ENCODE assay signal across 11 cellular contexts in the genomic region with DNA sequence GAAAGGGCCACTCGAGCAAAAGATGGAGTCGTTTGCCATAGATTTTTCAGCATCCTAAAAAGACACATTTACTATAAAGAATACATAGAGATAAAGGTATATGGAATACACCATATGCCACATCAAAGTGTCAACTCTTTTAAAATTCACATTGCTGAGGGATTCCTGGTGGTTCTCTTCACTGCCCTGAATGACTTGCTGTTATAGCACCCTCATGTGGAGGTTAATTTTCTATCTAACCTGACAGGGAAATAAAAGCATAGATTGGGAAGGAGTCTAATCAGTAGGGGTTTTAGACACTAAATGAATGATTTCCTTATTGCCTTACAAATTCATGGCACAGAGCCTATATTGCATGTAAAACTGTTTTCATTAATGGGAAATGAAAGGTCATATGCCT. TPM values are rescaled to one million over a fixed set of nuclear protein-coding genes. Genes with fewer than 3 reads are reported as not detected.
DNase-seq lines count a peak whose midpoint lies in the region; ATAC-seq and TF ChIP-seq lines count a peak whose summit lies in the region.
"Had no signal": no experiment of that assay in that cellular context is flagged by ENCODE, and none has a peak within 500 bp of the region (broad histone marks: within the 10 kb centered on the region; RNA-seq: fewer than 3 reads in every experiment).

No MANE protein-coding gene starts in this region.

- H3K4me3 ChIP-seq in LNCaP clone FGC (ENCODE audit: low read depth, low read length) (no peak overlapping the region), WERI-Rb-1 (ENCODE audit: low read depth, low read length) (no peak overlapping the region), mesendoderm (ENCODE audit: low read length) (no peak overlapping the region)

- H2BK120ac ChIP-seq in mesendoderm (ENCODE audit: low read depth, low read length), result no peak overlapping the region

- no peak overlapping the region for H3K4me2 ChIP-seq in mesendoderm (ENCODE audit: low read length)

- peaks cover 47% of the 10 kb centered on the region for H3K27me3 ChIP-seq in WERI-Rb-1 (ENCODE audit: insufficient read depth, low read depth, severe bottlenecking)
- H3K27me3 ChIP-seq in mesendoderm (ENCODE audit: insufficient read depth, low read length, poor library complexity), result no peaks in the 10 kb centered on the region

- H2AK5ac ChIP-seq in mesendoderm (ENCODE audit: low read length), result no peak overlapping the region

- no peaks in the 10 kb centered on the region for H3K79me1 ChIP-seq in mesendoderm (ENCODE audit: low read length)

- peak; percentile 16 for DNase-seq in ELR (ENCODE audit: low read depth)
- DNase-seq in LNCaP clone FGC (ENCODE audit: low read depth), result no peak
- DNase-seq in WERI-Rb-1, result no peak
- DNase-seq in mesendoderm, result peak; percentile 23
- no peak for DNase-seq in glutamatergic neuron
- DNase-seq in GM03348 (ENCODE audit: low spot score), result no peak
- DNase-seq: left cardiac atrium, T1000 had no signal

- no peak overlapping the region for H3K4ac ChIP-seq in mesendoderm (ENCODE audit: low read depth, low read length)

- no peak overlapping the region for H2BK15ac ChIP-seq in mesendoderm (replicated peaks; ENCODE audit: low read depth)

- no peak overlapping the region for H2BK5ac ChIP-seq in mesendoderm (ENCODE audit: low read length)

- H4K8ac ChIP-seq in mesendoderm (ENCODE audit: low read depth, low read length), result no peak overlapping the region

- H4K5ac ChIP-seq in mesendoderm (ENCODE audit: low read length), result no peak overlapping the region

- H3K4me1 Mint-ChIP-seq in glutamatergic neuron (ENCODE audit: low read depth, unreplicated experiment), result no peaks in the 10 kb centered on the region

- no peak overlapping the region for H3K56ac ChIP-seq in mesendoderm (ENCODE audit: low read length)

- no peak overlapping the region for H3K18ac ChIP-seq in mesendoderm (ENCODE audit: low read length)

- no peaks in the 10 kb centered on the region for H3K79me2 ChIP-seq in mesendoderm (ENCODE audit: control insufficient read depth, insufficient read depth, low read length)

- WGBS in mesendoderm (ENCODE audit: extremely low coverage, insufficient coverage, low lambda C conversion rate), result no CpG with 5 or more reads among the region's 2 CpGs

- H3K36me3 ChIP-seq in WERI-Rb-1 (no peaks in the 10 kb centered on the region), mesendoderm (ENCODE audit: control insufficient read depth, insufficient read depth, low read length) (no peaks in the 10 kb centered on the region)

- no peaks in the 10 kb centered on the region for H3K9me3 ChIP-seq in WERI-Rb-1 (ENCODE audit: severe bottlenecking)

- no peak overlapping the region for H3K4me3 Mint-ChIP-seq in glutamatergic neuron (ENCODE audit: unreplicated experiment)

- TF ChIP-seq CTCF in LNCaP clone FGC (IDR thresholded peaks at IDR 0.05; ENCODE audit: control insufficient read depth, extremely low read depth, insufficient read depth) (peak; percentile 47), WERI-Rb-1 (IDR thresholded peaks at IDR 0.05; ENCODE audit: low read depth, low read length) (0 out of 2 replicates have a peak, but pooled peaks have one; percentile 23), glutamatergic neuron (IDR thresholded peaks at IDR 0.05; ENCODE audit: partially characterized antibody, unreplicated experiment) (no peak)

- H3K27ac ChIP-seq in WERI-Rb-1, result no peak overlapping the region
- H3K27ac ChIP-seq in mesendoderm (ENCODE audit: low read depth, low read length), result no peak overlapping the region
- H3K27ac ChIP-seq: HL-60 had no signal

- no peaks in the 10 kb centered on the region for H3K27me3 Mint-ChIP-seq in glutamatergic neuron (ENCODE audit: unreplicated experiment)

- no peaks in the 10 kb centered on the region for H3K4me1 ChIP-seq in mesendoderm (ENCODE audit: control insufficient read depth, low read depth, low read length)

- no peak for ATAC-seq in GM18498 (IDR thresholded peaks at IDR 0.05; ENCODE audit: unreplicated experiment)
- ATAC-seq in GM21423 (IDR thresholded peaks at IDR 0.05; ENCODE audit: unreplicated experiment), result no peak
- ATAC-seq: left cardiac atrium had no signal

- no peak overlapping the region for H3K27ac Mint-ChIP-seq in glutamatergic neuron (ENCODE audit: unreplicated experiment)

- H3K23ac ChIP-seq in mesendoderm (ENCODE audit: low read length), result no peak overlapping the region

- H3K9ac ChIP-seq in mesendoderm (ENCODE audit: low read length), result no peak overlapping the region

- H3K9me3 Mint-ChIP-seq in glutamatergic neuron (ENCODE audit: unreplicated experiment), result no peaks in the 10 kb centered on the region

- H3K36me3 Mint-ChIP-seq in glutamatergic neuron (ENCODE audit: unreplicated experiment), result no peaks in the 10 kb centered on the region

RNA-seq across cellular contexts. Expression of a gene that starts 25.9 kb away (rescaled TPM):
- 2.3 TPM for polyA plus RNA-seq in mesendoderm (2013, experiment 1 of 2)
- polyA plus RNA-seq in mesendoderm (2013, experiment 2 of 2), result 1.9 TPM
- total RNA-seq in glutamatergic neuron (ENCODE audit: unreplicated experiment), result 0.22 TPM

Comparison
In these comparisons a context has a peak if more than half of its experiments do, and no peak if none do; other contexts are left out.
1. DNase-seq: peak in ELR (single experiment) and mesendoderm (single experiment); none in LNCaP clone FGC (single experiment), WERI-Rb-1 (single experiment), glutamatergic neuron (single experiment) and GM03348 (single experiment).